Comparison of ENCODE assay signal across 19 cellular contexts in the genomic region with DNA sequence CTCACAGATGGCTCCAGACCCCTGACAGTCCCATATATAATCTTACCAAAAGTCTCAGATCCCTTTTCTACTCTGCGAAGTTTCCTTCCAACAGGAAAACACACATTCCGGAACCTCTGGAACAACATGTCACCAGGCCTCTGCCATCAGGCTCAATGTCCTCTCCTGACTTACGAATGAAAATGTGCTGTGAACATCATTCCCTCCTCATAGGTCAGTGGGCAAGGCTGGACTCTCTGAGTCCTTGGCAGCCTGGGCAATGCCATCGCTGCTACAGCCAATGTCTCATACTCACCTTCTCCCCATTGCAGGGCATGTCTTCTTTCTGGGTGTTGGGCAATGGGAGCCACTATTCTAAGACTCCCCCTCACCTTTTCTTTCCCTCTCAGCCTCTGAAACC. TPM values are rescaled to one million over a fixed set of nuclear protein-coding genes. Genes with fewer than 3 reads are reported as not detected.
A peak's percentile ranks its signal among the peaks of the same experiment; 100 is the strongest.
DNase-seq lines count a peak whose midpoint lies in the region; ATAC-seq and TF ChIP-seq lines count a peak whose summit lies in the region.
"Had no signal": no experiment of that assay in that cellular context is flagged by ENCODE, and none has a peak within 500 bp of the region (broad histone marks: within the 10 kb centered on the region; RNA-seq: fewer than 3 reads in every experiment).

No MANE protein-coding gene starts in this region.

- TF ChIP-seq CTCF in A673 (conservative IDR thresholded peaks at IDR 0.05; ENCODE audit: low read depth, low read length) = no peak
- no peak for TF ChIP-seq CTCF in ascending aorta (IDR thresholded peaks at IDR 0.05)
- no peak for TF ChIP-seq CTCF in right lobe of liver (IDR thresholded peaks at IDR 0.05)

- H3K36me3 ChIP-seq in A673 (ENCODE audit: insufficient read depth, low read length, poor library complexity, severe bottlenecking) (no peaks in the 10 kb centered on the region), ascending aorta (peaks cover under 1 to 1% of the 10 kb centered on the region in 2 donors), right lobe of liver (peaks cover 0 to 15% (median 3%) of the 10 kb centered on the region in 4 donors), aorta (ENCODE audit: control insufficient read depth in 1 of 2, insufficient read depth in 2 of 2, low read length in 1 of 2) (no peaks in the 10 kb centered on the region)

- DNase-seq in A673 (ENCODE audit: low spot score) (no peak), ascending aorta (ENCODE audit: low spot score in 2 of 2) (no peak), right lobe of liver (peak in 2 of 3 donors; percentile 69 to 78), aorta (no peak), activated T-cell treated with anti-CD3 and anti-CD28 coated beads for 4 hours (no peak)
- DNase-seq: 8988T; Calu3; CD4-positive, alpha-beta memory T cell; COR-L47; DMS53; DMS79 treated with DMSO at 0.1 percent for 48 hours; GM23248; H7; HCEC 1CT had no signal

- ATAC-seq in right lobe of liver (peak; percentile 3 to 42 (median 40)), aorta (ENCODE audit: low FRiP score) (no peak), HG02610 (IDR thresholded peaks at IDR 0.05; ENCODE audit: unreplicated experiment) (no peak), HG02973 (IDR thresholded peaks at IDR 0.05; ENCODE audit: unreplicated experiment) (no peak)

- no TSS peak for BruUV-seq in A673 (replicated peaks; lab: Mats Ljungman, UMichigan)

- H3K27ac ChIP-seq in A673 (ENCODE audit: low read depth, low read length, poor library complexity, severe bottlenecking) (peak overlapping the region; percentile 27), ascending aorta (peak overlapping the region; percentile 47 to 64), right lobe of liver (peak overlapping the region; percentile 33 to 88 (median 87)), aorta (ENCODE audit: low read depth in 1 of 2, low read length in 2 of 2) (peak overlapping the region; percentile 23 to 85)
- H3K27ac ChIP-seq: A549, GM23248 had no signal

- peaks cover 4% of the 10 kb centered on the region for H3K4me1 ChIP-seq in A673 (ENCODE audit: insufficient read depth, low read length, poor library complexity, severe bottlenecking)
- peaks cover 0 to 3% of the 10 kb centered on the region in 2 donors for H3K4me1 ChIP-seq in ascending aorta
- peaks cover 0 to 40% (median 9%) of the 10 kb centered on the region in 4 donors for H3K4me1 ChIP-seq in right lobe of liver
- no peaks in the 10 kb centered on the region for H3K4me1 ChIP-seq in aorta (ENCODE audit: control insufficient read depth in 1 of 2, insufficient read depth in 2 of 2, low read length in 2 of 2)

- H3K9me3 ChIP-seq in A673 (ENCODE audit: low read depth, low read length, poor library complexity, severe bottlenecking) = no peaks in the 10 kb centered on the region
- no peaks in the 10 kb centered on the region for H3K9me3 ChIP-seq in ascending aorta
- H3K9me3 ChIP-seq in right lobe of liver = no peaks in the 10 kb centered on the region
- H3K9me3 ChIP-seq in aorta (ENCODE audit: control insufficient read depth, low read length) = no peaks in the 10 kb centered on the region
- H3K9me3 ChIP-seq: A549 had no signal

- H3K27me3 ChIP-seq in A673 (replicated peaks; ENCODE audit: insufficient read depth, low read depth, low read length, poor library complexity) = no peaks in the 10 kb centered on the region
- no peaks in the 10 kb centered on the region for H3K27me3 ChIP-seq in ascending aorta
- no peaks in the 10 kb centered on the region for H3K27me3 ChIP-seq in right lobe of liver
- H3K27me3 ChIP-seq in aorta (ENCODE audit: control insufficient read depth in 1 of 2, insufficient read depth in 2 of 2, low read length in 1 of 2) = no peaks in the 10 kb centered on the region

- POLR2A ChIA-PET in A673 (lab: Charles Lee; ENCODE audit: low non-redundant PET) = no interaction called here

- no peak overlapping the region for H3K4me3 ChIP-seq in A673 (ENCODE audit: low read depth, low read length, poor library complexity, severe bottlenecking)
- no peak overlapping the region for H3K4me3 ChIP-seq in ascending aorta
- peak overlapping the region in 2 of 3 donors; percentile 74 to 79 for H3K4me3 ChIP-seq in right lobe of liver
- H3K4me3 ChIP-seq in aorta (ENCODE audit: low read length in 2 of 2) = no peak overlapping the region
- H3K4me3 ChIP-seq: A549, GM12878, GM23248 had no signal

- CTCF ChIA-PET in A673 (lab: Charles Lee) = interaction anchor here (2.1 to 2.2 kb wide), 2 partner anchors 52 to 63 kb away, joined by 7 to 25 read pairs; a partner anchor contains a TSS

- intact Hi-C loops in A673 (cut with micrococcal nuclease; ENCODE audit: unreplicated experiment) = no loop called here
- intact Hi-C loops in ascending aorta (cut with DNase I) = loop anchor here (2.0 kb wide), 1 partner anchor 62 kb away; no protein-coding TSS in a partner anchor
- intact Hi-C loops in right lobe of liver (cut with DNase I) = loop anchor here in 1 of 2 donors (10.0 kb wide), 1 partner anchor 68 kb away; no protein-coding TSS in a partner anchor
- intact Hi-C loops in aorta (cut with DNase I) = loop anchor here (5.0 kb wide), 2 partner anchors 65 kb away; no protein-coding TSS in a partner anchor

- 40% methylated on average over 4 of the region's 4 CpGs for WGBS in right lobe of liver (ENCODE audit: insufficient coverage, low coverage, low lambda C conversion rate, missing lambda C conversion rate)
- WGBS in aorta, 2 donors = 56 to 64% methylated on average over 4 of the region's 4 CpGs

- no peak for TF ChIP-seq POLR2A in right lobe of liver (IDR thresholded peaks at IDR 0.05)

RNA-seq across cellular contexts. Expression of a gene that starts 1.7 kb away (rescaled TPM):
- total RNA-seq in A673 (2021) (4.4 and 4.5 TPM in 2 replicates), ascending aorta (16.8 TPM), right lobe of liver (1,000 to 10,000 TPM; 3,555 to 5,250 (median 4,456) TPM), aorta (1 to 10 TPM; 3.0 to 6.0 TPM)
- 1 to 10 TPM in 1 of 2 donors, under 1 TPM in 1; 0.50 to 1.1 TPM for polyA plus RNA-seq in aorta
- total RNA-seq: G401 had no signal
- polyA plus RNA-seq: CD4-positive, alpha-beta memory T cell had no signal

RNA-seq across cellular contexts. Expression of a gene that starts 23.5 kb away (rescaled TPM):
- total RNA-seq in A673 (2021) (81.1 and 83.8 TPM in 2 replicates), ascending aorta (29.2 TPM), right lobe of liver (1 to 10 TPM; 3.3 to 5.6 (median 3.8) TPM), aorta (10 to 100 TPM; 50.8 to 62.2 TPM)
- 100 to 1,000 TPM in 1 of 2 donors, 10 to 100 TPM in 1; 25.8 to 121 TPM for polyA plus RNA-seq in aorta

RNA-seq across cellular contexts. Expression of a gene that starts 31.3 kb away (rescaled TPM):
- 34.2 and 37.1 TPM in 2 replicates for total RNA-seq in A673 (2021)
- 33.8 TPM for total RNA-seq in ascending aorta
- total RNA-seq in right lobe of liver = 1 to 10 TPM; 5.0 to 8.9 (median 6.7) TPM
- total RNA-seq in aorta = 10 to 100 TPM; 28.6 to 35.5 TPM
- polyA plus RNA-seq in aorta = 10 to 100 TPM; 23.5 to 44.9 TPM

RNA-seq across cellular contexts. Expression of a gene that starts 38.7 kb away (rescaled TPM):
- total RNA-seq in A673 (2021) (57.7 and 65.0 TPM in 2 replicates), ascending aorta (87.8 TPM), right lobe of liver (10 to 100 TPM; 14.6 to 33.3 (median 23.1) TPM), aorta (10 to 100 TPM; 40.8 to 46.0 TPM)
- polyA plus RNA-seq in aorta = 10 to 100 TPM; 14.9 to 56.1 TPM

RNA-seq across cellular contexts. Expression of a gene that starts 38.9 kb away (rescaled TPM):
- total RNA-seq in A673 (2021) = 30.7 and 40.3 TPM in 2 replicates
- total RNA-seq in ascending aorta = 19.2 TPM
- total RNA-seq in right lobe of liver = 10 to 100 TPM; 10.3 to 33.9 (median 14.1) TPM
- 10 to 100 TPM; 31.1 to 37.3 TPM for total RNA-seq in aorta
- 10 to 100 TPM; 21.0 to 39.1 TPM for polyA plus RNA-seq in aorta

Comparison
In these comparisons a context has a peak if more than half of its experiments do, and no peak if none do; other contexts are left out.
1. DNase-seq: peak in right lobe of liver (2 of 3); none in A673 (single experiment), ascending aorta (0 of 2), aorta (0 of 2) and activated T-cell treated with anti-CD3 and anti-CD28 coated beads for 4 hours (single experiment).
2. H3K27ac ChIP-seq: peak in every context shown above with its lines; median percentile 87 in right lobe of liver; 56 in ascending aorta; 54 in aorta; 27 in A673.
3. H3K4me3 ChIP-seq: peak in right lobe of liver (2 of 3); none in A673 (single experiment), ascending aorta (0 of 2) and aorta (0 of 2).
4. ATAC-seq: peak in right lobe of liver (4 of 4); none in aorta (single experiment), HG02610 (single experiment) and HG02973 (single experiment).
5. RNA of a gene that starts 1.7 kb away (total RNA-seq): 3,555 to 5,250 TPM in right lobe of liver; 16.8 TPM in ascending aorta (single experiment), 3.0 to 6.0 TPM in aorta and 4.4 to 4.5 TPM in A673; every median in the first group is over 100 times any median in the second.